11 cellular contexts compared by ENCODE assay signal in genomic region chr15:33547876-33548275, GRCh38.
DNase-seq lines count a peak whose midpoint lies in the region; ATAC-seq, FAIRE-seq and TF ChIP-seq lines count a peak whose summit lies in the region.
"Had no signal": no experiment of that assay in that cellular context is flagged by ENCODE, and none has a peak within 500 bp of the region (broad histone marks: within the 10 kb centered on the region; RNA-seq: fewer than 3 reads in every experiment).

No MANE protein-coding gene starts in this region.

- FAIRE-seq in GM12878 (lab: Jason Lieb, UNC) (no peak), HepG2 (lab: Jason Lieb, UNC) (no peak)

- H3K36me3 Mint-ChIP-seq in activated T-cell treated with anti-CD3 and anti-CD28 coated beads, Interleukin-2, amount 50 U/mL, for 72 hours (ENCODE audit: insufficient read depth in 2 of 2): no peaks in the 10 kb centered on the region

- H2AFZ ChIP-seq in GM12878 (ENCODE audit: control insufficient read depth, low read depth, low read length) (no peak overlapping the region), HepG2 (ENCODE audit: low read length) (no peak overlapping the region)

- BruUV-seq in GM12878 (replicated peaks; lab: Mats Ljungman, UMichigan): no TSS peak
- BruUV-seq in HepG2 (replicated peaks; lab: Mats Ljungman, UMichigan): no TSS peak

- TF ChIP-seq POLR2A in GM12878 (IDR thresholded peaks at IDR 0.05; ENCODE audit: low read depth, low read length) (no peak), HepG2 (IDR thresholded peaks at IDR 0.05; ENCODE audit: insufficient read depth in 1 of 2, low read depth in 2 of 2, low read length in 2 of 2) (no peak), esophagus muscularis mucosa (IDR thresholded peaks at IDR 0.05; ENCODE audit: low read depth) (no peak)

- H3K4me2 ChIP-seq in GM12878 (ENCODE audit: control insufficient read depth, insufficient read depth) (no peak overlapping the region), HepG2 (ENCODE audit: low read depth, low read length) (no peak overlapping the region)

- H3K27ac Mint-ChIP-seq in activated T-cell treated with anti-CD3 and anti-CD28 coated beads, Interleukin-2, amount 50 U/mL, for 72 hours: no peak overlapping the region

- DNase-seq in COLO829 (ENCODE audit: low spot score) (peak; percentile 4), GM12878 (ENCODE audit: low read depth, low spot score) (no peak), HepG2 (ENCODE audit: low spot score) (peak; percentile 13), esophagus muscularis mucosa (ENCODE audit: extremely low spot score) (no peak)
- peak; percentile 41 for DNase-seq in Jurkat, Clone E6-1 (ENCODE audit: low read depth, low spot score)
- no peak for DNase-seq in activated T-cell treated with anti-CD3 and anti-CD28 coated beads, Interleukin-2, amount 50 U/mL, for 72 hours
- DNase-seq: effector CD8-positive, alpha-beta T cell; GF-D8 had no signal

- no peak overlapping the region for H3K9ac ChIP-seq in GM12878 (ENCODE audit: control insufficient read depth, insufficient read depth, low read length)
- H3K9ac ChIP-seq in HepG2 (ENCODE audit: insufficient read depth, low read depth, low read length): no peak overlapping the region

- intact Hi-C loops in GM12878 (cut with micrococcal nuclease; ENCODE audit: unreplicated experiment) (no loop called here), HepG2 (cut with micrococcal nuclease; ENCODE audit: unreplicated experiment) (no loop called here), esophagus muscularis mucosa (cut with DNase I) (no loop called here)

- TF ChIP-seq EP300 in GM12878 (IDR thresholded peaks at IDR 0.05; ENCODE audit: borderline replicate concordance in 1 of 2, control insufficient read depth in 1 of 2, low read depth in 2 of 2, low read length in 2 of 2) (no peak), HepG2 (IDR thresholded peaks at IDR 0.05; ENCODE audit: low read depth in 2 of 2, low read length in 2 of 2) (no peak), HepG2 (CRISPR knock-in tag; IDR thresholded peaks at IDR 0.05; ENCODE audit: borderline replicate concordance) (no peak), esophagus muscularis mucosa (IDR thresholded peaks at IDR 0.05) (no peak)

- CTCF ChIA-PET in GM12878 (lab: Yijun Ruan, JAX): interaction anchor here (1.0 kb wide), 2 partner anchors 10 to 234 kb away, joined by 3 read pairs; no protein-coding TSS in a partner anchor
- CTCF ChIA-PET in HepG2 (lab: Yijun Ruan, JAX; ENCODE audit: low intra/inter-chr PET ratio, low total read pairs): no interaction called here

- peaks cover 0 to 5% of the 10 kb centered on the region in 2 donors for H3K9me3 Mint-ChIP-seq in activated T-cell treated with anti-CD3 and anti-CD28 coated beads, Interleukin-2, amount 50 U/mL, for 72 hours

- no peak for TF ChIP-seq RAD21 in GM12878 (IDR thresholded peaks at IDR 0.05; ENCODE audit: insufficient read depth, low read depth, low read length)
- no peak for TF ChIP-seq RAD21 in HepG2 (CRISPR knock-in tag; IDR thresholded peaks at IDR 0.05)

- no peak for TF ChIP-seq CTCF in GM12878 (IDR thresholded peaks at IDR 0.05 in 2 of 3, conservative IDR thresholded peaks at IDR 0.05 in 1 of 3; ENCODE audit: control insufficient read depth in 2 of 3, extremely low read depth in 1 of 3, insufficient read depth in 1 of 3, low read depth in 3 of 3, low read length in 3 of 3)
- no peak for TF ChIP-seq CTCF in HepG2 (CRISPR knock-in tag; IDR thresholded peaks at IDR 0.05)
- TF ChIP-seq CTCF in esophagus muscularis mucosa (IDR thresholded peaks at IDR 0.05): no peak

- SMC1A ChIA-PET in GM12878 (lab: Charles Lee; ENCODE audit: uncharacterized antibody, unreplicated experiment): interaction anchor here (0.7 to 1.0 kb wide), 2 partner anchors 12 to 233 kb away, joined by 3 read pairs; no protein-coding TSS in a partner anchor

- H3K36me3 ChIP-seq in GM12878 (ENCODE audit: control insufficient read depth in 2 of 2, insufficient read depth in 2 of 2, low read length in 1 of 2) (no peaks in the 10 kb centered on the region), HepG2 (replicated peaks in 1 of 2; ENCODE audit: control insufficient read depth in 1 of 2, insufficient read depth in 2 of 2, low read length in 2 of 2) (no peaks in the 10 kb centered on the region), esophagus muscularis mucosa (peaks cover 0 to 8% (median 0%) of the 10 kb centered on the region in 4 donors)

- POLR2A ChIA-PET in GM12878 (lab: Charles Lee) (no interaction called here), HepG2 (lab: Yijun Ruan, JAX) (no interaction called here)

- H3K4me3 ChIP-seq in Jurkat, Clone E6-1 (ENCODE audit: low read length): no peak overlapping the region
- H3K4me3 ChIP-seq in GM12878 (no peak overlapping the region), HepG2 (replicated peaks in 1 of 3; ENCODE audit: insufficient read depth in 1 of 3, low read depth in 2 of 3, low read length in 3 of 3) (no peak overlapping the region), esophagus muscularis mucosa (no peak overlapping the region)
- H3K4me3 ChIP-seq: skin epidermis had no signal

- H3K4me1 ChIP-seq in GM12878 (ENCODE audit: control insufficient read depth, insufficient read depth, low read length) (no peaks in the 10 kb centered on the region), HepG2 (ENCODE audit: insufficient read depth, low read length) (no peaks in the 10 kb centered on the region), esophagus muscularis mucosa (peaks cover 0 to 3% (median 0%) of the 10 kb centered on the region in 4 donors)

- no peaks in the 10 kb centered on the region for H3K79me2 ChIP-seq in GM12878 (ENCODE audit: control insufficient read depth, insufficient read depth, low read length)
- no peaks in the 10 kb centered on the region for H3K79me2 ChIP-seq in HepG2 (ENCODE audit: insufficient read depth, low read length)

- H3K27ac ChIP-seq in GM12878 (ENCODE audit: control insufficient read depth, insufficient read depth): no peak overlapping the region
- H3K27ac ChIP-seq in HepG2 (ENCODE audit: extremely low read length, insufficient read depth, low read length): no peak overlapping the region
- H3K27ac ChIP-seq in esophagus muscularis mucosa (replicated peaks in 1 of 4): no peak overlapping the region
- H3K27ac ChIP-seq: skin epidermis had no signal

- H3K27me3 ChIP-seq in GM12878 (replicated peaks in 1 of 2; ENCODE audit: control insufficient read depth in 2 of 2, insufficient read depth in 2 of 2, low read length in 1 of 2) (no peaks in the 10 kb centered on the region), HepG2 (ENCODE audit: control insufficient read depth in 1 of 2, insufficient read depth in 2 of 2, low read length in 2 of 2) (no peaks in the 10 kb centered on the region), esophagus muscularis mucosa (no peaks in the 10 kb centered on the region)

- 18% methylated on average over 5 of the region's 5 CpGs for WGBS in GM12878 (ENCODE audit: insufficient coverage, insufficient replicate concordance, low lambda C conversion rate, missing lambda C conversion rate)
- 23% methylated on average over 3 of the region's 5 CpGs for WGBS in HepG2 (ENCODE audit: low lambda C conversion rate)
- WGBS in esophagus muscularis mucosa: 21% methylated on average over 5 of the region's 5 CpGs

- in situ Hi-C loops in GM12878 (cut with MboI): no loop called here
- in situ Hi-C loops in HepG2 (cut with HindIII; ENCODE audit: extremely low pct_ligation_motif_present, low pct_unique_long_range_greater_than_20kb): no loop called here

- no peak overlapping the region for H3K4me3 Mint-ChIP-seq in activated T-cell treated with anti-CD3 and anti-CD28 coated beads, Interleukin-2, amount 50 U/mL, for 72 hours

- H3K27me3 Mint-ChIP-seq in activated T-cell treated with anti-CD3 and anti-CD28 coated beads, Interleukin-2, amount 50 U/mL, for 72 hours (ENCODE audit: low read depth): peaks cover 10% of the 10 kb centered on the region

- ATAC-seq in GM12878 (0 out of 3 replicates have a peak, but pooled peaks have one; percentile 42), HepG2 (peak; percentile 68; the same call in 2 of the 3 replicates), GM18907 (IDR thresholded peaks at IDR 0.05; ENCODE audit: unreplicated experiment) (no peak), GM18870 (IDR thresholded peaks at IDR 0.05; ENCODE audit: unreplicated experiment) (no peak)
- ATAC-seq in activated T-cell treated with anti-CD3 and anti-CD28 coated beads, Interleukin-2, amount 50 U/mL, for 72 hours (replicated peaks in 1 of 2): no peak

- H4K20me1 ChIP-seq in GM12878 (ENCODE audit: control insufficient read depth, insufficient read depth) (no peaks in the 10 kb centered on the region), HepG2 (ENCODE audit: insufficient read depth, low read length) (no peaks in the 10 kb centered on the region)

- no peaks in the 10 kb centered on the region for H3K4me1 Mint-ChIP-seq in activated T-cell treated with anti-CD3 and anti-CD28 coated beads, Interleukin-2, amount 50 U/mL, for 72 hours (ENCODE audit: low read depth)

- RAD21 ChIA-PET in GM12878 (lab: Charles Lee; ENCODE audit: unreplicated experiment): interaction anchor here (1.0 kb wide), 1 partner anchor 255 kb away, joined by 3 read pairs; no protein-coding TSS in a partner anchor

- H3K9me3 ChIP-seq in GM12878 (replicated peaks; ENCODE audit: control insufficient read depth, insufficient read depth, low read length) (no peaks in the 10 kb centered on the region), HepG2 (ENCODE audit: low read length) (no peaks in the 10 kb centered on the region), esophagus muscularis mucosa (no peaks in the 10 kb centered on the region)

TF ChIP-seq in GM12878, 131 proteins besides CTCF, POLR2A, EP300 and RAD21 (continues in another document):
- no peak for TF ChIP-seq CHD1 (IDR thresholded peaks at IDR 0.05; ENCODE audit: low read depth, low read length)

TF ChIP-seq in HepG2, 621 proteins besides CTCF, POLR2A, EP300 and RAD21 (continues in another document):
- TF ChIP-seq ZNF788 (CRISPR knock-in tag; IDR thresholded peaks at IDR 0.05; ENCODE audit: borderline replicate concordance): no peak
- TF ChIP-seq TRIM22 (IDR thresholded peaks at IDR 0.05): no peak
- TF ChIP-seq ZFP37 (CRISPR knock-in tag; IDR thresholded peaks at IDR 0.05; ENCODE audit: borderline replicate concordance): no peak
- no peak for TF ChIP-seq ZNF558 (CRISPR knock-in tag; IDR thresholded peaks at IDR 0.05; ENCODE audit: borderline replicate concordance)
- TF ChIP-seq FLYWCH1 (CRISPR knock-in tag; IDR thresholded peaks at IDR 0.05): no peak
- no peak for TF ChIP-seq MEIS1 (CRISPR knock-in tag; IDR thresholded peaks at IDR 0.05; ENCODE audit: borderline replicate concordance)

Comparison
In these comparisons a context has a peak if more than half of its experiments do, and no peak if none do; other contexts are left out.
1. DNase-seq: peak in COLO829 (single experiment), Jurkat, Clone E6-1 (single experiment) and HepG2 (single experiment); none in GM12878 (single experiment), esophagus muscularis mucosa (single experiment) and activated T-cell treated with anti-CD3 and anti-CD28 coated beads, Interleukin-2, amount 50 U/mL, for 72 hours (0 of 2).
2. ATAC-seq: peak in GM12878 (single experiment) and HepG2 (single experiment); none in GM18907 (single experiment), activated T-cell treated with anti-CD3 and anti-CD28 coated beads, Interleukin-2, amount 50 U/mL, for 72 hours (0 of 2) and GM18870 (single experiment).